Comparison of ENCODE assay signal across 10 cellular contexts in genomic region chr2:134173338-134174016, GRCh38.
DNase-seq lines count a peak whose midpoint lies in the region; ATAC-seq and TF ChIP-seq lines count a peak whose summit lies in the region.
"Had no signal": no experiment of that assay in that cellular context is flagged by ENCODE, and none has a peak within 500 bp of the region (broad histone marks: within the 10 kb centered on the region; RNA-seq: fewer than 3 reads in every experiment).

No MANE protein-coding gene starts in this region.

- no peaks in the 10 kb centered on the region for H3F3A ChIP-seq in PC-9 (ENCODE audit: insufficient read depth, low read depth)

- peaks cover 49% of the 10 kb centered on the region for H3K79me2 ChIP-seq in hepatocyte
- no peaks in the 10 kb centered on the region for H3K79me2 ChIP-seq in PC-9 (ENCODE audit: low read depth)

- H3K4me1 ChIP-seq in hepatocyte (ENCODE audit: insufficient read depth) (peaks cover 12% of the 10 kb centered on the region), PC-9 (replicated peaks; ENCODE audit: insufficient read depth) (no peaks in the 10 kb centered on the region)

- no peak for DNase-seq in activated CD4-positive, alpha-beta T cell treated with anti-CD3 and anti-CD28 coated beads for 36 hours
- no peak for DNase-seq in activated CD4-positive, alpha-beta T cell treated with anti-CD3 and anti-CD28 coated beads, Interleukin-2, amount 10 ng/mL, durations not matched to agents 24 days and 14 days
- DNase-seq in SHP77 (lab: John Stamatoyannopoulos, UW) (peak; percentile 24 to 26), hepatocyte (ENCODE audit: low spot score) (peak; percentile 46), superior temporal gyrus (ENCODE audit: extremely low spot score) (peak; percentile 52), PC-9 (no peak)
- no peak for DNase-seq in activated naive CD4-positive, alpha-beta T cell treated with anti-CD3 and anti-CD28 coated beads for 36 hours
- DNase-seq: activated CD4-positive, alpha-beta T cell treated with anti-CD3 and anti-CD28 coated beads, Interleukin-2, amount 50 U/mL, for 4 hours; aorta had no signal

- no peak for ATAC-seq in activated CD4-positive, alpha-beta T cell treated with anti-CD3 and anti-CD28 coated beads for 36 hours
- ATAC-seq in GM21447 (IDR thresholded peaks at IDR 0.05; ENCODE audit: unreplicated experiment), result no peak

- peaks cover 78% of the 10 kb centered on the region for H3K4me1 Mint-ChIP-seq in activated CD4-positive, alpha-beta T cell treated with anti-CD3 and anti-CD28 coated beads for 36 hours
- peaks cover 15% of the 10 kb centered on the region for H3K4me1 Mint-ChIP-seq in activated CD4-positive, alpha-beta T cell treated with anti-CD3 and anti-CD28 coated beads, Interleukin-2, amount 10 ng/mL, durations not matched to agents 24 days and 14 days
- peaks cover 55% of the 10 kb centered on the region for H3K4me1 Mint-ChIP-seq in activated naive CD4-positive, alpha-beta T cell treated with anti-CD3 and anti-CD28 coated beads for 36 hours (ENCODE audit: low read depth)

- TF ChIP-seq CTCF in hepatocyte (IDR thresholded peaks at IDR 0.05; ENCODE audit: poor library complexity) (no peak), PC-9 (conservative IDR thresholded peaks at IDR 0.05) (no peak)

- POLR2A ChIA-PET in activated CD4-positive, alpha-beta T cell treated with anti-CD3 and anti-CD28 coated beads for 36 hours (lab: Charles Lee), result no interaction called here
- POLR2A ChIA-PET in PC-9 (lab: Charles Lee; ENCODE audit: unreplicated experiment), result interaction anchor here (0.7 kb wide), 1 partner anchor 53 kb away, joined by 4 read pairs; no protein-coding TSS in a partner anchor

- no peaks in the 10 kb centered on the region for H3K9me3 Mint-ChIP-seq in activated CD4-positive, alpha-beta T cell treated with anti-CD3 and anti-CD28 coated beads for 36 hours (ENCODE audit: low read depth)
- H3K9me3 Mint-ChIP-seq in activated CD4-positive, alpha-beta T cell treated with anti-CD3 and anti-CD28 coated beads, Interleukin-2, amount 10 ng/mL, durations not matched to agents 24 days and 14 days, result no peaks in the 10 kb centered on the region
- H3K9me3 Mint-ChIP-seq in activated naive CD4-positive, alpha-beta T cell treated with anti-CD3 and anti-CD28 coated beads for 36 hours, result no peaks in the 10 kb centered on the region

- H3K4me2 ChIP-seq in hepatocyte (no peak overlapping the region), PC-9 (no peak overlapping the region)

- H2AFZ ChIP-seq in hepatocyte (no peak overlapping the region), PC-9 (no peak overlapping the region)

- peak overlapping the region; percentile 33 for H3K27ac Mint-ChIP-seq in activated CD4-positive, alpha-beta T cell treated with anti-CD3 and anti-CD28 coated beads for 36 hours
- no peak overlapping the region for H3K27ac Mint-ChIP-seq in activated CD4-positive, alpha-beta T cell treated with anti-CD3 and anti-CD28 coated beads, Interleukin-2, amount 10 ng/mL, durations not matched to agents 24 days and 14 days
- no peak overlapping the region for H3K27ac Mint-ChIP-seq in activated naive CD4-positive, alpha-beta T cell treated with anti-CD3 and anti-CD28 coated beads for 36 hours

- intact Hi-C loops in activated CD4-positive, alpha-beta T cell treated with anti-CD3 and anti-CD28 coated beads for 36 hours (cut with DNase I, micrococcal nuclease), result no loop called here
- intact Hi-C loops in activated CD4-positive, alpha-beta T cell treated with anti-CD3 and anti-CD28 coated beads, Interleukin-2, amount 10 ng/mL, durations not matched to agents 24 days and 14 days (cut with micrococcal nuclease), result loop anchor here (5.0 kb wide), 1 partner anchor 36 kb away; no protein-coding TSS in a partner anchor
- intact Hi-C loops in PC-9 (cut with micrococcal nuclease; ENCODE audit: unreplicated experiment), result no loop called here
- intact Hi-C loops in activated naive CD4-positive, alpha-beta T cell treated with anti-CD3 and anti-CD28 coated beads for 36 hours (cut with micrococcal nuclease), result loop anchor here (5.0 kb wide), 2 partner anchors 744 to 879 kb away; partner anchors contain the start of genes CCNT2 and RAB3GAP1

- H4K20me1 ChIP-seq in hepatocyte (ENCODE audit: insufficient read depth, poor library complexity, severe bottlenecking), result no peaks in the 10 kb centered on the region
- no peaks in the 10 kb centered on the region for H4K20me1 ChIP-seq in PC-9 (ENCODE audit: insufficient read depth)

- no TSS peak for BruUV-seq in PC-9 (replicated peaks; lab: Mats Ljungman, UMichigan)

- H3K27me3 ChIP-seq in hepatocyte, result no peaks in the 10 kb centered on the region
- no peaks in the 10 kb centered on the region for H3K27me3 ChIP-seq in PC-9 (ENCODE audit: insufficient read depth, low read depth)

- H3K4me3 ChIP-seq in hepatocyte, result no peak overlapping the region
- no peak overlapping the region for H3K4me3 ChIP-seq in PC-9

- H3K27me3 Mint-ChIP-seq in activated CD4-positive, alpha-beta T cell treated with anti-CD3 and anti-CD28 coated beads for 36 hours, result no peaks in the 10 kb centered on the region
- H3K27me3 Mint-ChIP-seq in activated CD4-positive, alpha-beta T cell treated with anti-CD3 and anti-CD28 coated beads, Interleukin-2, amount 10 ng/mL, durations not matched to agents 24 days and 14 days, result no peaks in the 10 kb centered on the region
- no peaks in the 10 kb centered on the region for H3K27me3 Mint-ChIP-seq in activated naive CD4-positive, alpha-beta T cell treated with anti-CD3 and anti-CD28 coated beads for 36 hours (ENCODE audit: low read depth)

- CTCF ChIA-PET in activated CD4-positive, alpha-beta T cell treated with anti-CD3 and anti-CD28 coated beads for 36 hours (lab: Charles Lee), result interaction anchor here (0.7 to 2.0 kb wide), 4 partner anchors 33 to 568 kb away, joined by 3 to 5 read pairs (median 4); no protein-coding TSS in a partner anchor
- CTCF ChIA-PET in PC-9 (lab: Charles Lee), result no interaction called here
- CTCF ChIA-PET in activated naive CD4-positive, alpha-beta T cell treated with anti-CD3 and anti-CD28 coated beads for 36 hours (lab: Charles Lee), result interaction anchor here (0.6 to 1.4 kb wide), 2 partner anchors 34 to 804 kb away, joined by 4 read pairs; no protein-coding TSS in a partner anchor

- H3K27ac ChIP-seq in hepatocyte (no peak overlapping the region), PC-9 (no peak overlapping the region)

- H3K9me3 ChIP-seq in hepatocyte (ENCODE audit: low read depth) (no peaks in the 10 kb centered on the region), PC-9 (ENCODE audit: insufficient read depth, low read depth) (no peaks in the 10 kb centered on the region)

- H3K9me2 ChIP-seq in hepatocyte (replicated peaks; ENCODE audit: insufficient read depth), result no peaks in the 10 kb centered on the region
- no peaks in the 10 kb centered on the region for H3K9me2 ChIP-seq in PC-9 (ENCODE audit: insufficient read depth)

- peaks cover 4% of the 10 kb centered on the region for H3K36me3 Mint-ChIP-seq in activated CD4-positive, alpha-beta T cell treated with anti-CD3 and anti-CD28 coated beads for 36 hours (ENCODE audit: low read depth)
- H3K36me3 Mint-ChIP-seq in activated CD4-positive, alpha-beta T cell treated with anti-CD3 and anti-CD28 coated beads, Interleukin-2, amount 10 ng/mL, durations not matched to agents 24 days and 14 days (ENCODE audit: low read depth), result no peaks in the 10 kb centered on the region
- H3K36me3 Mint-ChIP-seq in activated naive CD4-positive, alpha-beta T cell treated with anti-CD3 and anti-CD28 coated beads for 36 hours (ENCODE audit: low read depth), result peaks cover 4% of the 10 kb centered on the region

- H3K4me3 Mint-ChIP-seq in activated CD4-positive, alpha-beta T cell treated with anti-CD3 and anti-CD28 coated beads for 36 hours, result no peak overlapping the region
- no peak overlapping the region for H3K4me3 Mint-ChIP-seq in activated CD4-positive, alpha-beta T cell treated with anti-CD3 and anti-CD28 coated beads, Interleukin-2, amount 10 ng/mL, durations not matched to agents 24 days and 14 days
- no peak overlapping the region for H3K4me3 Mint-ChIP-seq in activated naive CD4-positive, alpha-beta T cell treated with anti-CD3 and anti-CD28 coated beads for 36 hours

- 68% methylated on average over 14 of the region's 14 CpGs for WGBS in hepatocyte (ENCODE audit: low lambda C conversion rate, missing lambda C conversion rate)

- H3K36me3 ChIP-seq in hepatocyte (replicated peaks; ENCODE audit: insufficient read depth, low read depth) (no peaks in the 10 kb centered on the region), PC-9 (ENCODE audit: low read depth) (no peaks in the 10 kb centered on the region)

Comparison
In these comparisons a context has a peak if more than half of its experiments do, and no peak if none do; other contexts are left out.
1. intact Hi-C loops: an anchor here in activated CD4-positive, alpha-beta T cell treated with anti-CD3 and anti-CD28 coated beads, Interleukin-2, amount 10 ng/mL, durations not matched to agents 24 days and 14 days (5.0 kb wide) and activated naive CD4-positive, alpha-beta T cell treated with anti-CD3 and anti-CD28 coated beads for 36 hours (5.0 kb wide); none called in activated CD4-positive, alpha-beta T cell treated with anti-CD3 and anti-CD28 coated beads for 36 hours and PC-9.
2. DNase-seq: peak in SHP77 (2 of 2), hepatocyte (single experiment) and superior temporal gyrus (single experiment); none in activated CD4-positive, alpha-beta T cell treated with anti-CD3 and anti-CD28 coated beads for 36 hours (single experiment), activated CD4-positive, alpha-beta T cell treated with anti-CD3 and anti-CD28 coated beads, Interleukin-2, amount 10 ng/mL, durations not matched to agents 24 days and 14 days (single experiment), PC-9 (0 of 2) and activated naive CD4-positive, alpha-beta T cell treated with anti-CD3 and anti-CD28 coated beads for 36 hours (single experiment).